8 cellular contexts compared by ENCODE assay signal in the genomic region with DNA sequence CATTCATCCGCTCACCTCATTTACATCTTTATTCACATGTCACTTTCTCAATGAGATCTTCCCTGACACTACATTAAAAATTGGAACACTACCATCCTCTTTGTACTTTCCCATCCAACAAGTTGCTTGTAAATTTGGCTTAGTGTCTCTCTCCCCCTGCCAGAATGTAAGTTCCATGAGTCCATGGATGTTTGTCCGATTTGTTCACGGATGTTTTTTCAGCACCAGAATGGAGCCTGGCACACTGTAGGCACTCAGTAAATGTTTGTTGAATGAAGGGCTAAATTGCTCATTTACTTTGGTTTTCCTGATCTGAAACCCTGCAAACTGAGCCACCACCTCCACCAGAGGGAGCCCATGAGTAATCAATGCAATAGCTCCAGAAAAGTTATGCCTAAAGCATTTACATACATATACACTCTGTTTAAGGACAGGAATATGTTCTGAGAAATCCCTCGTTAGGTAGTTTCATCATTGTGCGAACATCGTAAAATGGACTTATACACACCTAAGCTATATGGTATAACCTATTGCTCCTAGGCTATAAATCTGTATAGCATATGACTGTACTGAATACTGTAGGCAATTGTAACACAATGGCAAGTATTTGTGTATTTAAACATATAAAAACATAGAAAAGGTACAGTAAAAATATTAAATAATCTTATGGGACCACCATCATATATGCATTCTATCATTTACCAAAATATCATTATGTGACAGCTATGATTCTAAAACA. TPM values are rescaled to one million over a fixed set of nuclear protein-coding genes. Genes with fewer than 3 reads are reported as not detected.
DNase-seq lines count a peak whose midpoint lies in the region; ATAC-seq and TF ChIP-seq lines count a peak whose summit lies in the region.

No MANE protein-coding gene starts in this region.

- POLR2A ChIA-PET in Panc1 (lab: Charles Lee), result no interaction called here

- CTCF ChIA-PET in Panc1 (lab: Charles Lee), result interaction anchor here (0.7 to 1.6 kb wide), 4 partner anchors 115 to 277 kb away, joined by 3 to 16 read pairs (median 8); no protein-coding TSS in a partner anchor

- intact Hi-C loops in Panc1 (cut with micrococcal nuclease; ENCODE audit: unreplicated experiment), result loop anchor here (1.0 kb wide), 1 partner anchor 118 kb away; no protein-coding TSS in a partner anchor

- H3K4me3 ChIP-seq in Panc1 (ENCODE audit: low read depth in 2 of 2, low read length in 2 of 2), result no peak overlapping the region
- no peak overlapping the region for H3K4me3 ChIP-seq in neutrophil (ENCODE audit: low read depth in 1 of 2, low read length in 1 of 2)
- H3K4me3 ChIP-seq in thoracic aorta, result no peak overlapping the region

- no TSS peak for BruUV-seq in Panc1 (replicated peaks; lab: Mats Ljungman, UMichigan)

- DNase-seq in COLO668 (lab: John Stamatoyannopoulos, UW; ENCODE audit: unreplicated experiment), result peak; percentile 81
- peak; percentile 47 for DNase-seq in HuH-7.5 (ENCODE audit: low spot score)
- peak; percentile 74 for DNase-seq in Panc1 (ENCODE audit: low read depth, low spot score)
- DNase-seq in activated T-cell treated with anti-CD3 and anti-CD28 coated beads, Interleukin-2, amount 50 U/mL, for 1 hour, result peak; percentile 75
- DNase-seq in fibroblast of gingiva (ENCODE audit: low read depth), result peak; percentile 47
- no peak for DNase-seq in thoracic aorta (ENCODE audit: low spot score)

- H3K9me3 ChIP-seq in Panc1 (ENCODE audit: control insufficient read depth, insufficient read depth, low read depth, low read length) (no peaks in the 10 kb centered on the region), neutrophil (no peaks in the 10 kb centered on the region), thoracic aorta (no peaks in the 10 kb centered on the region)

- H3K36me3 ChIP-seq in Panc1 (ENCODE audit: control insufficient read depth, insufficient read depth, low read length) (peaks cover 5% of the 10 kb centered on the region; the same call in 1 of the 2 replicates), neutrophil (no peaks in the 10 kb centered on the region), thoracic aorta (no peaks in the 10 kb centered on the region)

- in situ Hi-C loops in Panc1 (cut with HindIII; ENCODE audit: low pct_unique_long_range_greater_than_20kb, low sequenced_read_pairs), result no loop called here

- H3K27me3 ChIP-seq in Panc1 (ENCODE audit: control insufficient read depth, insufficient read depth, low read length) (no peaks in the 10 kb centered on the region), neutrophil (no peaks in the 10 kb centered on the region), thoracic aorta (replicated peaks; ENCODE audit: insufficient read depth) (no peaks in the 10 kb centered on the region)

- TF ChIP-seq CTCF in Panc1 (IDR thresholded peaks at IDR 0.05), result peak; percentile 89
- peak; percentile 92 for TF ChIP-seq CTCF in neutrophil (IDR thresholded peaks at IDR 0.05)
- peak; percentile 57 for TF ChIP-seq CTCF in thoracic aorta (IDR thresholded peaks at IDR 0.05)

- H3K27ac ChIP-seq in Panc1 (ENCODE audit: low read length) (no peak overlapping the region), neutrophil (peak overlapping the region; percentile 77), thoracic aorta (no peak overlapping the region)

- peak; percentile 46; the same call in 1 of the 2 replicates for ATAC-seq in Panc1
- ATAC-seq in thoracic aorta (ENCODE audit: insufficient number of reproducible peaks, low FRiP score, low read depth), result no peak
- ATAC-seq in HG02840 (IDR thresholded peaks at IDR 0.05; ENCODE audit: low FRiP score, unreplicated experiment), result no peak

- H3K4me1 ChIP-seq in Panc1 (ENCODE audit: control insufficient read depth, insufficient read depth, low read length) (peaks cover 11% of the 10 kb centered on the region), neutrophil (ENCODE audit: control insufficient read depth in 1 of 2, insufficient read depth in 1 of 2, low read depth in 1 of 2, low read length in 1 of 2) (peaks cover 30 to 35% of the 10 kb centered on the region in 2 experiments), thoracic aorta (ENCODE audit: control insufficient read depth in 1 of 2, low read depth in 2 of 2) (peaks cover 8 to 18% of the 10 kb centered on the region in 2 donors)

RNA-seq across cellular contexts. Expression of a gene that starts 2.8 kb away (rescaled TPM):
- total RNA-seq in Panc1 (2021; ENCODE audit: unreplicated experiment) (17.5 TPM), thoracic aorta (10 to 100 TPM; 11.0 to 18.7 TPM)
- 5.4 TPM for polyA plus RNA-seq in Panc1 (2012; ENCODE audit: insufficient read length)
